Comparison of ENCODE assay signal across 1 cellular context in genomic region chr9:114409103-114409780, GRCh38.
TF ChIP-seq lines count a peak whose summit lies in the region.

No MANE protein-coding gene starts in this region.

TF ChIP-seq in K562, 482 proteins besides CTCF, POLR2A, EP300 and RAD21 (continued from another document):
- no peak for TF ChIP-seq AFF1 (IDR thresholded peaks at IDR 0.05; ENCODE audit: low read depth in 1 of 2, partially characterized antibody in 2 of 2)
- no peak for TF ChIP-seq CHD7 (IDR thresholded peaks at IDR 0.05; ENCODE audit: low read depth, low read length)
- TF ChIP-seq ZFP36 (IDR thresholded peaks at IDR 0.05; ENCODE audit: low read depth, low read length, partially characterized antibody), result peak; percentile 78
- TF ChIP-seq TFAP4 (CRISPR knock-in tag; IDR thresholded peaks at IDR 0.05; ENCODE audit: borderline replicate concordance), result no peak
